Comparison of ENCODE assay signal across 16 cellular contexts in the genomic region with DNA sequence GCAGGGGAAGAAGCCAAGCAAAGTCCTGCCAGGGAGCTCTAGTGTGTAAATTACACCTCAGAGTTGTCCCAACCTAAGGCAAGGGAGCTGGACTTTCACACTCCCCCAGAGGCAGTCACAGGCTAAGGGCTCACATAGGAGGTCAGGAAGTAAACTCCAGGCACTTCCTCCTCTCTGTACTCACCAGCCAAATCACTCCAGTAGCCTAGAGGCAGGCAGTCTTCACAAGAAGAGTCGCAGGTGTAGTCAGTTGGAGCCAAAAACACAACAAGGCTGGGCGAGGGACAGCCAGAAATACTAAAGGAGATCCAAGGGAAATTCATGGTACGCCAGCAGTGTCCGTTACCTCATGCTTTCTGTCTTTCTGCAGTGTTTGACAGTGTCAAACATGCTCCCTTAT.
A peak's percentile ranks its signal among the peaks of the same experiment; 100 is the strongest.
DNase-seq lines count a peak whose midpoint lies in the region; ATAC-seq, FAIRE-seq and TF ChIP-seq lines count a peak whose summit lies in the region.
"Had no signal": no experiment of that assay in that cellular context is flagged by ENCODE, and none has a peak within 500 bp of the region (broad histone marks: within the 10 kb centered on the region; RNA-seq: fewer than 3 reads in every experiment).

No MANE protein-coding gene starts in this region.

- WGBS in HepG2 (ENCODE audit: low lambda C conversion rate) = 28% methylated on average over 4 of the region's 4 CpGs
- 67% methylated on average over 2 of the region's 4 CpGs for WGBS in right lobe of liver (ENCODE audit: insufficient coverage, low coverage, low lambda C conversion rate, missing lambda C conversion rate)
- WGBS in neuronal stem cell (ENCODE audit: extremely low coverage in 2 of 2, insufficient read length in 2 of 2, insufficient replicate concordance in 1 of 2), 2 donors = no CpG with 5 or more reads among the region's 4 CpGs
- WGBS in ovary, 3 donors = 83 to 86% (median 83%) methylated on average over 4 of the region's 4 CpGs

- TF ChIP-seq CTCF in HepG2 (CRISPR knock-in tag; IDR thresholded peaks at IDR 0.05) = no peak
- no peak for TF ChIP-seq CTCF in right lobe of liver (IDR thresholded peaks at IDR 0.05)
- TF ChIP-seq CTCF in ovary (IDR thresholded peaks at IDR 0.05) = no peak

- TF ChIP-seq RAD21 in HepG2 (CRISPR knock-in tag; IDR thresholded peaks at IDR 0.05) = no peak

- no peak overlapping the region for H2BK120ac ChIP-seq in neuronal stem cell (ENCODE audit: low read depth, low read length)

- H3K14ac ChIP-seq in neuronal stem cell (ENCODE audit: low read length) = no peak overlapping the region

- H3K4ac ChIP-seq in neuronal stem cell (ENCODE audit: low read length) = no peak overlapping the region

- POLR2A ChIA-PET in HepG2 (lab: Yijun Ruan, JAX) = no interaction called here

- H3K4me2 ChIP-seq in HepG2 (ENCODE audit: low read depth, low read length) (no peak overlapping the region), neuronal stem cell (ENCODE audit: insufficient read depth, low read length, poor library complexity, severe bottlenecking) (no peak overlapping the region)
- H3K4me2 ChIP-seq: BLaER1, GM23338 had no signal

- FAIRE-seq in HepG2 (lab: Jason Lieb, UNC) = no peak
- FAIRE-seq: H54 had no signal

- intact Hi-C loops in HepG2 (cut with micrococcal nuclease; ENCODE audit: unreplicated experiment) (no loop called here), right lobe of liver (cut with DNase I) (no loop called here), ovary (cut with DNase I) (no loop called here)

- H3K79me2 ChIP-seq in HepG2 (ENCODE audit: insufficient read depth, low read length) = no peaks in the 10 kb centered on the region

- H3K27me3 ChIP-seq in HepG2 (ENCODE audit: control insufficient read depth in 1 of 2, insufficient read depth in 2 of 2, low read length in 2 of 2) (peaks cover 0 to 7% of the 10 kb centered on the region in 2 experiments; a peak in 1 of 5 replicates), right lobe of liver (no peaks in the 10 kb centered on the region), neuronal stem cell (ENCODE audit: control insufficient read depth in 3 of 3, insufficient read depth in 3 of 3, low read depth in 1 of 3, low read length in 3 of 3) (no peaks in the 10 kb centered on the region), ovary (no peaks in the 10 kb centered on the region)
- H3K27me3 ChIP-seq: BLaER1 had no signal

- no peak for TF ChIP-seq POLR2A in HepG2 (IDR thresholded peaks at IDR 0.05; ENCODE audit: insufficient read depth in 1 of 2, low read depth in 2 of 2, low read length in 2 of 2)
- no peak for TF ChIP-seq POLR2A in right lobe of liver (IDR thresholded peaks at IDR 0.05)
- no peak for TF ChIP-seq POLR2A in ovary (IDR thresholded peaks at IDR 0.05)

- H4K8ac ChIP-seq in neuronal stem cell (ENCODE audit: low read depth, low read length) = no peak overlapping the region

- no peaks in the 10 kb centered on the region for H3K79me1 ChIP-seq in neuronal stem cell (ENCODE audit: low read depth, low read length)

- H2BK15ac ChIP-seq in neuronal stem cell (ENCODE audit: low read length) = no peak overlapping the region

- H4K91ac ChIP-seq in neuronal stem cell (ENCODE audit: low read depth, low read length, poor library complexity) = no peak overlapping the region

- no peak overlapping the region for H3K4me3 ChIP-seq in HepG2 (replicated peaks in 1 of 3; ENCODE audit: insufficient read depth in 1 of 3, low read depth in 2 of 3, low read length in 3 of 3)
- no peak overlapping the region for H3K4me3 ChIP-seq in right lobe of liver
- H3K4me3 ChIP-seq in neuronal stem cell (ENCODE audit: low read length in 2 of 2) = no peak overlapping the region
- no peak overlapping the region for H3K4me3 ChIP-seq in ovary
- H3K4me3 ChIP-seq: BLaER1, GM23338 had no signal

- H4K20me1 ChIP-seq in HepG2 (ENCODE audit: insufficient read depth, low read length) = no peaks in the 10 kb centered on the region
- H4K20me1 ChIP-seq: BLaER1 had no signal

- no peak overlapping the region for H3K9ac ChIP-seq in HepG2 (ENCODE audit: insufficient read depth, low read depth, low read length)
- H3K9ac ChIP-seq in neuronal stem cell (ENCODE audit: low read depth, low read length, poor library complexity) = peak overlapping the region; percentile 15
- H3K9ac ChIP-seq: BLaER1 had no signal

- in situ Hi-C loops in HepG2 (cut with HindIII; ENCODE audit: extremely low pct_ligation_motif_present, low pct_unique_long_range_greater_than_20kb) = no loop called here

- no peaks in the 10 kb centered on the region for H3K4me1 ChIP-seq in HepG2 (ENCODE audit: insufficient read depth, low read length)
- H3K4me1 ChIP-seq in right lobe of liver = no peaks in the 10 kb centered on the region
- H3K4me1 ChIP-seq in neuronal stem cell (ENCODE audit: control insufficient read depth in 2 of 2, insufficient read depth in 1 of 2, low read depth in 1 of 2, low read length in 2 of 2) = no peaks in the 10 kb centered on the region
- H3K4me1 ChIP-seq in ovary (ENCODE audit: insufficient read depth) = no peaks in the 10 kb centered on the region
- H3K4me1 ChIP-seq: BLaER1 had no signal

- H3K36me3 ChIP-seq in HepG2 (replicated peaks in 1 of 2; ENCODE audit: control insufficient read depth in 1 of 2, insufficient read depth in 2 of 2, low read length in 2 of 2) = no peaks in the 10 kb centered on the region
- H3K36me3 ChIP-seq in right lobe of liver = no peaks in the 10 kb centered on the region
- no peaks in the 10 kb centered on the region for H3K36me3 ChIP-seq in neuronal stem cell (replicated peaks in 1 of 2; ENCODE audit: control insufficient read depth in 2 of 2, insufficient read depth in 2 of 2, low read length in 2 of 2)
- H3K36me3 ChIP-seq in ovary = no peaks in the 10 kb centered on the region
- H3K36me3 ChIP-seq: BLaER1 had no signal

- H3K9me3 ChIP-seq in HepG2 (ENCODE audit: low read length) = no peaks in the 10 kb centered on the region
- H3K9me3 ChIP-seq in right lobe of liver = no peaks in the 10 kb centered on the region
- no peaks in the 10 kb centered on the region for H3K9me3 ChIP-seq in neuronal stem cell (replicated peaks in 1 of 2; ENCODE audit: control insufficient read depth in 2 of 2, insufficient read depth in 1 of 2, low read depth in 1 of 2, low read length in 2 of 2)
- peaks cover 0 to 5% of the 10 kb centered on the region in 2 donors for H3K9me3 ChIP-seq in ovary
- H3K9me3 ChIP-seq: BLaER1 had no signal

- ATAC-seq in HepG2 (peak; percentile 39; the same call in 2 of the 3 replicates), right lobe of liver (no peak), GM18519 (IDR thresholded peaks at IDR 0.05; ENCODE audit: low FRiP score, unreplicated experiment) (no peak)
- ATAC-seq: GM23338 had no signal

- no TSS peak for BruUV-seq in HepG2 (replicated peaks; lab: Mats Ljungman, UMichigan)

- no peak for TF ChIP-seq EP300 in HepG2 (IDR thresholded peaks at IDR 0.05; ENCODE audit: low read depth in 2 of 2, low read length in 2 of 2)
- no peak for TF ChIP-seq EP300 in HepG2 (CRISPR knock-in tag; IDR thresholded peaks at IDR 0.05; ENCODE audit: borderline replicate concordance)
- TF ChIP-seq EP300 in ovary (IDR thresholded peaks at IDR 0.05) = no peak

- H2AFZ ChIP-seq in HepG2 (ENCODE audit: low read length) = no peak overlapping the region
- H2AFZ ChIP-seq in neuronal stem cell (ENCODE audit: low read length) = no peak overlapping the region
- H2AFZ ChIP-seq: GM23338 had no signal

- H2BK5ac ChIP-seq in neuronal stem cell (ENCODE audit: low read length) = no peak overlapping the region

- DNase-seq in HepG2 (ENCODE audit: low spot score) = no peak
- DNase-seq in right lobe of liver = no peak
- DNase-seq in cerebellar cortex (ENCODE audit: low spot score) = peak; percentile 67
- DNase-seq in neuronal stem cell (ENCODE audit: low spot score) = no peak
- DNase-seq in hippocampal formation (lab: John Stamatoyannopoulos, UW) = no peak
- DNase-seq in ovary = no peak
- DNase-seq: 8988T; CD4-positive, alpha-beta memory T cell; DMS153; DMS79; GF-D8; HCEC 1CT had no signal

- CTCF ChIA-PET in HepG2 (lab: Yijun Ruan, JAX; ENCODE audit: low intra/inter-chr PET ratio, low total read pairs) = no interaction called here

- no peak overlapping the region for H2AK5ac ChIP-seq in neuronal stem cell (ENCODE audit: low read depth, low read length)

- H3K23ac ChIP-seq in neuronal stem cell (ENCODE audit: low read depth, low read length, poor library complexity) = no peak overlapping the region

- H3K18ac ChIP-seq in neuronal stem cell (ENCODE audit: low read length) = no peak overlapping the region

- H3K27ac ChIP-seq in HepG2 (ENCODE audit: extremely low read length, insufficient read depth, low read length) (no peak overlapping the region), right lobe of liver (no peak overlapping the region), neuronal stem cell (replicated peaks; ENCODE audit: low read length) (no peak overlapping the region), ovary (no peak overlapping the region)
- H3K27ac ChIP-seq: BLaER1 had no signal

- H2BK12ac ChIP-seq in neuronal stem cell (ENCODE audit: low read length) = no peak overlapping the region

TF ChIP-seq in HepG2, 621 proteins besides CTCF, POLR2A, EP300 and RAD21:
- TF ChIP-seq MED1 (CRISPR knock-in tag; IDR thresholded peaks at IDR 0.05) (no peak), GABPA (IDR thresholded peaks at IDR 0.05; ENCODE audit: low read depth, low read length) (no peak), GABPA (CRISPR knock-in tag; IDR thresholded peaks at IDR 0.05; ENCODE audit: low read depth) (peak; percentile 37; the same call in 1 of the 2 replicates)
- TF ChIP-seq, protein P1, sequence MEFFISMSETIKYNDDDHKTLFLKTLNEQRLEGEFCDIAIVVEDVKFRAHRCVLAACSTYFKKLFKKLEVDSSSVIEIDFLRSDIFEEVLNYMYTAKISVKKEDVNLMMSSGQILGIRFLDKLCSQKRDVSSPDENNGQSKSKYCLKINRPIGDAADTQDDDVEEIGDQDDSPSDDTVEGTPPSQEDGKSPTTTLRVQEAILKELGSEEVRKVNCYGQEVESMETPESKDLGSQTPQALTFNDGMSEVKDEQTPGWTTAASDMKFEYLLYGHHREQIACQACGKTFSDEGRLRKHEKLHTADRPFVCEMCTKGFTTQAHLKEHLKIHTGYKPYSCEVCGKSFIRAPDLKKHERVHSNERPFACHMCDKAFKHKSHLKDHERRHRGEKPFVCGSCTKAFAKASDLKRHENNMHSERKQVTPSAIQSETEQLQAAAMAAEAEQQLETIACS (CRISPR knock-in tag; IDR thresholded peaks at IDR 0.05) = no peak
TF ChIP-seq in HepG2: peak in this region for 1.
